26 cellular contexts compared by ENCODE assay signal in the genomic region with DNA sequence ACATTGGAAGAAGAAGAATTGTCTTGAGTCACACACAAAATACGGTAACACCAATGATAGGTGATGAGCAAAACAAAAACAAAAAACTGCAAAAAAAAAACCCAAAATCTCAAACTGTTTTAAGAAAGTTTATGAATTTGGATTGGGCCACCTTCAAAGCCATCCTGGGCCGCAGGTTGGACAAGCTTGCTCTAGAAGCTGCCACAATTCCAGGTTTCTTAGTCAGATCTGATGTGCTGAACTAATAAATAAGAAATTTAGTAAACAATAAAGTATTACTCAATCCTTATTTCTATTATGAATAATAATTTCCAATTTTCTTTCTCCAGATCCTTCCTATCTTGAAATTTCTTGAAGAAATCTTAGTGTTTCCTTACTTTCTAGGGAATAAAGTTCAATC.
"Had no signal": no experiment of that assay in that cellular context is flagged by ENCODE, and none has a peak within 500 bp of the region (broad histone marks: within the 10 kb centered on the region; RNA-seq: fewer than 3 reads in every experiment).

No MANE protein-coding gene starts in this region.

- H3K27ac Mint-ChIP-seq: activated CD4-positive, alpha-beta memory T cell treated with anti-CD3 and anti-CD28 coated beads for 36 hours; activated CD4-positive, alpha-beta T cell treated with anti-CD3 and anti-CD28 coated beads, Interleukin-2, amount 10 ng/mL, durations not matched to agents 7 days and 5 days; activated naive CD4-positive, alpha-beta T cell treated with anti-CD3 and anti-CD28 coated beads, Interleukin-2, amount 10 ng/mL, durations not matched to agents 7 days and 5 days; activated naive CD8-positive, alpha-beta T cell treated with anti-CD3 and anti-CD28 coated beads for 36 hours; activated T-cell treated with anti-CD3 and anti-CD28 coated beads, Interleukin-2, amount 50 U/mL, for 72 hours; activated T-helper 2 cell treated with anti-CD3 and anti-CD28 coated beads, Interferon-gamma antibody, Interleukin-2, Interleukin-4, amounts not matched to agents 10 μg/mL and 5 μg/mL and 100 μg/mL, durations not matched to agents 14 hours and 24 hours and 36 hours; T-cell had no signal

- H3K27me3 Mint-ChIP-seq: activated CD4-positive, alpha-beta memory T cell treated with anti-CD3 and anti-CD28 coated beads for 36 hours; activated CD4-positive, alpha-beta T cell treated with anti-CD3 and anti-CD28 coated beads, Interleukin-2, amount 10 ng/mL, durations not matched to agents 7 days and 5 days; activated naive CD4-positive, alpha-beta T cell treated with anti-CD3 and anti-CD28 coated beads, Interleukin-2, amount 10 ng/mL, durations not matched to agents 7 days and 5 days; activated naive CD8-positive, alpha-beta T cell treated with anti-CD3 and anti-CD28 coated beads for 36 hours; T-cell had no signal

- ATAC-seq: activated T-cell treated with anti-CD3 and anti-CD28 coated beads, Interleukin-2, amount 50 U/mL, for 72 hours; Panc1; Right ventricle myocardium inferior; T-cell had no signal

- H3K36me3 ChIP-seq: brain microvascular endothelial cell, cardiac muscle cell had no signal

- H3K27me3 ChIP-seq: brain microvascular endothelial cell, cardiac muscle cell had no signal

- H3K27ac ChIP-seq: brain microvascular endothelial cell, cardiac muscle cell, SK-N-MC had no signal

- H3K4me3 Mint-ChIP-seq: activated CD4-positive, alpha-beta memory T cell treated with anti-CD3 and anti-CD28 coated beads for 36 hours; activated CD4-positive, alpha-beta T cell treated with anti-CD3 and anti-CD28 coated beads, Interleukin-2, amount 10 ng/mL, durations not matched to agents 7 days and 5 days; activated naive CD4-positive, alpha-beta T cell treated with anti-CD3 and anti-CD28 coated beads, Interleukin-2, amount 10 ng/mL, durations not matched to agents 7 days and 5 days; activated naive CD8-positive, alpha-beta T cell treated with anti-CD3 and anti-CD28 coated beads for 36 hours; activated T-cell treated with anti-CD3 and anti-CD28 coated beads, Interleukin-2, amount 50 U/mL, for 72 hours; T-cell had no signal

- DNase-seq: activated CD4-positive, alpha-beta memory T cell treated with anti-CD3 and anti-CD28 coated beads for 36 hours; activated CD4-positive, alpha-beta T cell treated with anti-CD3 and anti-CD28 coated beads, Interleukin-2, amount 10 ng/mL, durations not matched to agents 7 days and 5 days; activated CD4-positive, CD25-positive, alpha-beta regulatory T cell; activated gamma-delta T cell treated with Interleukin-2 at 50 U/mL for 16 hours; activated naive CD4-positive, alpha-beta T cell treated with anti-CD3 and anti-CD28 coated beads, Interleukin-2, amount 10 ng/mL, durations not matched to agents 7 days and 5 days; activated naive CD8-positive, alpha-beta T cell treated with anti-CD3 and anti-CD28 coated beads for 36 hours; activated T-cell treated with anti-CD3 and anti-CD28 coated beads, Interleukin-2, amount 50 U/mL, for 72 hours; brain microvascular endothelial cell; KG1; NCI-H1048; NCI-H146; NCI-H1930; NCI-H2171 treated with DMSO at 0.1 percent for 48 hours; NCI-H345; NCI-H510A; NCI-H526 treated with DMSO at 0.1 percent for 48 hours; NCI-H82; RPMI8226; T-cell; T-helper 2 cell; T1000 had no signal

- H3K4me3 ChIP-seq: cardiac muscle cell, SK-N-MC had no signal
